26 cellular contexts compared by ENCODE assay signal in genomic region chr11:91984033-91984568, GRCh38.
"Had no signal": no experiment of that assay in that cellular context is flagged by ENCODE, and none has a peak within 500 bp of the region (broad histone marks: within the 10 kb centered on the region; RNA-seq: fewer than 3 reads in every experiment).

No MANE protein-coding gene starts in this region.

- DNase-seq: activated B cell treated with CpG ODN at 0.5 μM for 24 hours; activated CD4-positive, alpha-beta T cell treated with anti-CD3 and anti-CD28 coated beads, Interleukin-2, amount 50 U/mL, for 1 hour; activated CD8-positive, alpha-beta T cell treated with anti-CD3 and anti-CD28 coated beads for 36 hours; activated naive CD8-positive, alpha-beta T cell treated with anti-CD3 and anti-CD28 coated beads, Interleukin-2, amount 50 U/mL, for 24 hours; activated T-cell treated with anti-CD3 and anti-CD28 coated beads, Interleukin-2, amount 50 U/mL, for 4 hours; amygdala; effector CD8-positive, alpha-beta T cell; gastrocnemius medialis; glutamatergic neuron; left ventricle myocardium superior; naive B cell; nephron progenitor cell; ovary; stimulated activated CD4-positive, alpha-beta T cell treated with anti-CD3 and anti-CD28 coated beads, Interleukin-4, amount 100 ng/mL, for 24 hours; uterus had no signal

- H3K4me1 ChIP-seq: uterus had no signal

- H3K9me3 ChIP-seq: gastrocnemius medialis, ovary, thoracic aorta, uterus had no signal

- H3K27me3 ChIP-seq: gastrocnemius medialis, ovary, uterus had no signal

- H3K27me3 Mint-ChIP-seq: activated B cell treated with CpG ODN at 0.5 μM for 24 hours; activated CD8-positive, alpha-beta T cell treated with anti-CD3 and anti-CD28 coated beads for 36 hours; activated naive CD4-positive, alpha-beta T cell treated with anti-CD3 and anti-CD28 coated beads, Interleukin-2, amount 50 U/mL, for 24 hours; activated naive CD8-positive, alpha-beta T cell treated with anti-CD3 and anti-CD28 coated beads, Interleukin-2, amount 50 U/mL, for 24 hours; central memory CD8-positive, alpha-beta T cell; naive B cell; progenitor cell of endocrine pancreas; stimulated activated naive CD8-positive, alpha-beta T cell treated with anti-CD3 and anti-CD28 coated beads, Interleukin-15, Interleukin-2, amounts not matched to agents 100 ng/mL and 50 ng/mL, for 24 hours; type B pancreatic cell had no signal

- H3K36me3 Mint-ChIP-seq: activated naive CD4-positive, alpha-beta T cell treated with anti-CD3 and anti-CD28 coated beads, Interleukin-2, amount 50 U/mL, for 24 hours; naive B cell; stimulated activated effector memory CD8-positive, alpha-beta T cell treated with anti-CD3 and anti-CD28 coated beads, Interleukin-12 subunit alpha, Interleukin-12 subunit beta, amount 100 ng/mL, for 72 hours; type B pancreatic cell had no signal

- H3K4me3 Mint-ChIP-seq: activated B cell treated with CpG ODN at 0.5 μM for 24 hours; activated CD8-positive, alpha-beta T cell treated with anti-CD3 and anti-CD28 coated beads for 36 hours; activated naive CD4-positive, alpha-beta T cell treated with anti-CD3 and anti-CD28 coated beads, Interleukin-2, amount 50 U/mL, for 24 hours; activated naive CD8-positive, alpha-beta T cell treated with anti-CD3 and anti-CD28 coated beads, Interleukin-2, amount 50 U/mL, for 24 hours; activated T-cell treated with anti-CD3 and anti-CD28 coated beads, Interleukin-2, amount 50 U/mL, for 4 hours; central memory CD8-positive, alpha-beta T cell; nephron progenitor cell; stimulated activated effector memory CD8-positive, alpha-beta T cell treated with anti-CD3 and anti-CD28 coated beads, Interleukin-12 subunit alpha, Interleukin-12 subunit beta, amount 100 ng/mL, for 72 hours; stimulated activated naive CD8-positive, alpha-beta T cell treated with anti-CD3 and anti-CD28 coated beads, Interleukin-15, Interleukin-2, amounts not matched to agents 100 ng/mL and 50 ng/mL, for 24 hours; T-helper 2 cell treated with Interferon-gamma antibody and Interleukin-4, amounts not matched to agents 5 μg/mL and 100 μg/mL, for 36 hours; type B pancreatic cell had no signal

- H3K27ac ChIP-seq: epithelial cell of prostate, gastrocnemius medialis, ovary, skin epidermis, thoracic aorta, uterus had no signal

- H3K36me3 ChIP-seq: gastrocnemius medialis, ovary, thoracic aorta, uterus had no signal

- H3K9me3 Mint-ChIP-seq: type B pancreatic cell had no signal

- H3K27ac Mint-ChIP-seq: activated B cell treated with CpG ODN at 0.5 μM for 24 hours; activated CD8-positive, alpha-beta T cell treated with anti-CD3 and anti-CD28 coated beads for 36 hours; activated naive CD4-positive, alpha-beta T cell treated with anti-CD3 and anti-CD28 coated beads, Interleukin-2, amount 50 U/mL, for 24 hours; activated naive CD8-positive, alpha-beta T cell treated with anti-CD3 and anti-CD28 coated beads, Interleukin-2, amount 50 U/mL, for 24 hours; activated T-helper 2 cell treated with anti-CD3 and anti-CD28 coated beads, Interferon-gamma antibody, Interleukin-2, Interleukin-4, amounts not matched to agents 10 μg/mL and 5 μg/mL and 100 μg/mL, durations not matched to agents 14 hours and 24 hours and 36 hours; naive B cell; nephron progenitor cell; progenitor cell of endocrine pancreas; stimulated activated effector memory CD8-positive, alpha-beta T cell treated with anti-CD3 and anti-CD28 coated beads, Interleukin-12 subunit alpha, Interleukin-12 subunit beta, amount 100 ng/mL, for 72 hours; stimulated activated naive CD8-positive, alpha-beta T cell treated with anti-CD3 and anti-CD28 coated beads, Interleukin-15, Interleukin-2, amounts not matched to agents 100 ng/mL and 50 ng/mL, for 24 hours; T-helper 2 cell treated with Interferon-gamma antibody and Interleukin-4, amounts not matched to agents 5 μg/mL and 100 μg/mL, for 36 hours; type B pancreatic cell had no signal

- H3K4me3 ChIP-seq: gastrocnemius medialis, ovary, skin epidermis, thoracic aorta, uterus had no signal

- H3K4me1 Mint-ChIP-seq: activated B cell treated with CpG ODN at 0.5 μM for 24 hours; activated naive CD4-positive, alpha-beta T cell treated with anti-CD3 and anti-CD28 coated beads, Interleukin-2, amount 50 U/mL, for 24 hours; activated naive CD8-positive, alpha-beta T cell treated with anti-CD3 and anti-CD28 coated beads, Interleukin-2, amount 50 U/mL, for 24 hours; central memory CD8-positive, alpha-beta T cell; naive B cell; stimulated activated effector memory CD8-positive, alpha-beta T cell treated with anti-CD3 and anti-CD28 coated beads, Interleukin-12 subunit alpha, Interleukin-12 subunit beta, amount 100 ng/mL, for 72 hours had no signal
